ENCODE assay signal across 8 cellular contexts in the genomic region with DNA sequence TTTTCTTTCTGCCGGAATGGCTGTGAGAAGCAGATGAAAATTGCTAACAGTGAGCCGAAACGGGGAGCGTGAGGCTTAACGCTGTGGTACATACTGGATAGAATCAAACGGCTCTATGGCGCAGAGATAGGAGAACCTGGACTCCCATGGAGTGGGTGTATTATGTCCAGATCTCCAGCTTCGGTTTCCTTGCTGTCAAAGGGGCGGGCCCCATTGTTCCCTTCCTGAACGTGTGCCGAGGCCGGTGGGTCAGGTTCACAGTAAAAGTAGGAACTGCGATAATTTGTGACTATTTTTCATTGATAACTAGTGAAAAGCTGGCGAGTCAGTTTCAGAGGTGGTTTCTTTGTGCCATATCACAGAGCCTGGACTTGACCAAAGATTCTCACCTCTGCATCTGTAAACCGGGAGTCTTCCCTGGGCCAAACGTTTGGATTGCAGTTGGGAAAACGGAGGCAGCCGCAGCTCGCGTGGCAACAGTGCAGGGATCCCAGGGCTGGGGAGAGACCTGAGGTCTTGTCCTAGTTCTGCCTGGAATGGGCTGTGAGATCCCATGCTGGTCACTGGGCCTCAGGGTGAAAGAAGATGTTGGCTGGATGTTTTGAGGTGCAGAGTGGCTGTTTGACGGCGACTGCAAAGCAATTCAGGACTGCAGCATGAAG. TPM values are rescaled to one million over a fixed set of nuclear protein-coding genes. Genes with fewer than 3 reads are reported as not detected.
A peak's percentile ranks its signal among the peaks of the same experiment; 100 is the strongest.
DNase-seq lines count a peak whose midpoint lies in the region; ATAC-seq and TF ChIP-seq lines count a peak whose summit lies in the region.

No MANE protein-coding gene starts in this region.

- ATAC-seq in aorta (ENCODE audit: low FRiP score) (no peak), HG03039 (IDR thresholded peaks at IDR 0.05; ENCODE audit: unreplicated experiment) (no peak)

- H3K36me3 ChIP-seq in aorta (ENCODE audit: control insufficient read depth in 1 of 2, insufficient read depth in 2 of 2, low read length in 1 of 2), result peaks cover 0 to 1% of the 10 kb centered on the region in 2 donors

- H3K27ac ChIP-seq in aorta (ENCODE audit: low read depth in 1 of 2, low read length in 2 of 2), result peak overlapping the region in 1 of 2 donors; percentile 2

- H3K9me3 ChIP-seq in aorta (ENCODE audit: control insufficient read depth, low read length), result no peaks in the 10 kb centered on the region

- intact Hi-C loops in aorta (cut with DNase I), result loop anchor here in 1 of 2 donors (5.0 kb wide), 1 partner anchor 137 kb away; no protein-coding TSS in a partner anchor

- WGBS in aorta, 2 donors, result 2% methylated on average over 22 of the region's 22 CpGs

- H3K4me1 ChIP-seq in aorta (ENCODE audit: control insufficient read depth in 1 of 2, insufficient read depth in 2 of 2, low read length in 2 of 2), result peaks cover 2 to 6% of the 10 kb centered on the region in 2 donors

- peak; percentile 13 for DNase-seq in stimulated activated CD4-positive, alpha-beta T cell treated with anti-CD3 and anti-CD28 coated beads, Interleukin-1b, Interleukin-23, amount 100 ng/mL, for 48 hours
- DNase-seq in stimulated activated CD4-positive, alpha-beta T cell treated with anti-CD3 and anti-CD28 coated beads, Interleukin-4, amount 100 ng/mL, for 4 hours, result no peak
- no peak for DNase-seq in astrocyte of the spinal cord (ENCODE audit: low read depth, low spot score)
- peak; percentile 48 to 60 for DNase-seq in lung microvascular endothelial cell (ENCODE audit: low read depth in 2 of 2)
- DNase-seq in aorta, result no peak
- no peak for DNase-seq in HuH-7.5 (ENCODE audit: low spot score)
- no peak for DNase-seq in UCSD-AML1 (lab: John Stamatoyannopoulos, UW; ENCODE audit: unreplicated experiment)

- in situ Hi-C loops in astrocyte of the spinal cord (cut with HindIII; ENCODE audit: low sequenced_read_pairs), result no loop called here

- no peaks in the 10 kb centered on the region for H3K27me3 ChIP-seq in aorta (ENCODE audit: control insufficient read depth in 1 of 2, insufficient read depth in 2 of 2, low read length in 1 of 2)

- TF ChIP-seq CTCF in astrocyte of the spinal cord (IDR thresholded peaks at IDR 0.05; ENCODE audit: low read depth, low read length), result no peak

- peak overlapping the region; percentile 100 for H3K4me3 ChIP-seq in astrocyte of the spinal cord (ENCODE audit: low read depth, low read length)
- peak overlapping the region; percentile 31 to 83 for H3K4me3 ChIP-seq in aorta (ENCODE audit: low read length in 2 of 2)

RNA-seq across cellular contexts. Expression of gene RPL18A, which starts 0.8 kb away (rescaled TPM):
- total RNA-seq in lung microvascular endothelial cell, result 1,225 and 1,496 TPM in 2 replicates
- total RNA-seq in aorta, result 1,000 to 10,000 TPM; 1,221 to 1,276 TPM
- 1,000 to 10,000 TPM; 2,303 to 3,237 TPM for polyA plus RNA-seq in aorta

RNA-seq across cellular contexts. Expression of gene SLC5A5, which starts 11.3 kb away (rescaled TPM):
- total RNA-seq in lung microvascular endothelial cell, result not detected in 2 replicates
- not detected for total RNA-seq in aorta
- polyA plus RNA-seq in aorta, result under 1 TPM in 1 of 2 donors, not detected in 1; 0.03 TPM

RNA-seq across cellular contexts. Expression of gene JAK3, which starts 12.7 kb away (rescaled TPM):
- total RNA-seq in lung microvascular endothelial cell (0.79 and 2.0 TPM in 2 replicates), aorta (10 to 100 TPM; 15.4 to 33.3 TPM)
- 1 to 10 TPM; 2.3 to 2.6 TPM for polyA plus RNA-seq in aorta

RNA-seq across cellular contexts. Expression of gene INSL3, which starts 39.1 kb away (rescaled TPM):
- total RNA-seq in lung microvascular endothelial cell (not detected in 2 replicates), aorta (not detected)
- polyA plus RNA-seq in aorta, result not detected

Comparison
In these comparisons a context has a peak if more than half of its experiments do, and no peak if none do; other contexts are left out.
1. DNase-seq: peak in stimulated activated CD4-positive, alpha-beta T cell treated with anti-CD3 and anti-CD28 coated beads, Interleukin-1b, Interleukin-23, amount 100 ng/mL, for 48 hours (single experiment) and lung microvascular endothelial cell (2 of 2); none in stimulated activated CD4-positive, alpha-beta T cell treated with anti-CD3 and anti-CD28 coated beads, Interleukin-4, amount 100 ng/mL, for 4 hours (0 of 2), astrocyte of the spinal cord (single experiment), aorta (0 of 2), HuH-7.5 (single experiment) and UCSD-AML1 (single experiment).